ENCODE assay signal across 11 cellular contexts in genomic region chr13:84607614-84608013, GRCh38.
A peak's percentile ranks its signal among the peaks of the same experiment; 100 is the strongest.
DNase-seq lines count a peak whose midpoint lies in the region; FAIRE-seq and TF ChIP-seq lines count a peak whose summit lies in the region.
"Had no signal": no experiment of that assay in that cellular context is flagged by ENCODE, and none has a peak within 500 bp of the region (broad histone marks: within the 10 kb centered on the region; RNA-seq: fewer than 3 reads in every experiment).

No MANE protein-coding gene starts in this region.

- H3K9me3 ChIP-seq in CD4-positive, alpha-beta memory T cell (ENCODE audit: control insufficient read depth in 1 of 2, low read length in 2 of 2), result no peaks in the 10 kb centered on the region

- no peaks in the 10 kb centered on the region for H3K27me3 ChIP-seq in bronchial epithelial cell (ENCODE audit: control insufficient read depth, insufficient read depth, low read length)
- H3K27me3 ChIP-seq in CD4-positive, alpha-beta memory T cell (ENCODE audit: insufficient read depth, low read length), result no peaks in the 10 kb centered on the region

- FAIRE-seq in bronchial epithelial cell (lab: Jason Lieb, UNC), result no peak

- no peak overlapping the region for H3K27ac Mint-ChIP-seq in CD4-positive, alpha-beta memory T cell
- H3K27ac Mint-ChIP-seq: naive B cell had no signal

- POLR2A ChIA-PET in CD4-positive, alpha-beta memory T cell (lab: Charles Lee; ENCODE audit: partially characterized antibody), result no interaction called here

- H3K9me3 Mint-ChIP-seq in CD4-positive, alpha-beta memory T cell, result peaks cover 0 to 6% (median 2%) of the 10 kb centered on the region in 8 donors

- no peak for TF ChIP-seq RAD21 in Ishikawa (IDR thresholded peaks at IDR 0.05; ENCODE audit: low read depth)

- intact Hi-C loops in CD4-positive, alpha-beta memory T cell (cut with micrococcal nuclease), result no loop called here

- no peak overlapping the region for H3K4me3 Mint-ChIP-seq in CD4-positive, alpha-beta memory T cell
- H3K4me3 Mint-ChIP-seq: naive B cell had no signal

- no peaks in the 10 kb centered on the region for H3K36me3 ChIP-seq in bronchial epithelial cell (ENCODE audit: control insufficient read depth, insufficient read depth, low read length)
- H3K36me3 ChIP-seq in CD4-positive, alpha-beta memory T cell (ENCODE audit: insufficient read depth, low read length), result no peaks in the 10 kb centered on the region

- no peaks in the 10 kb centered on the region for H3K36me3 Mint-ChIP-seq in CD4-positive, alpha-beta memory T cell
- H3K36me3 Mint-ChIP-seq: naive B cell had no signal

- H3K27me3 Mint-ChIP-seq in CD4-positive, alpha-beta memory T cell, result no peaks in the 10 kb centered on the region
- H3K27me3 Mint-ChIP-seq: naive B cell had no signal

- H3K4me1 Mint-ChIP-seq in CD4-positive, alpha-beta memory T cell, result no peaks in the 10 kb centered on the region
- H3K4me1 Mint-ChIP-seq: naive B cell had no signal

- no peak overlapping the region for H3K27ac ChIP-seq in CD4-positive, alpha-beta memory T cell (ENCODE audit: low read depth, low read length)
- H3K27ac ChIP-seq: C4-2B had no signal

- TF ChIP-seq CTCF in AG09319 (IDR thresholded peaks at IDR 0.05; ENCODE audit: low read depth, low read length), result no peak
- TF ChIP-seq CTCF in bronchial epithelial cell (IDR thresholded peaks at IDR 0.05; ENCODE audit: insufficient read depth, low read length, severe bottlenecking), result no peak

- H3K4me1 ChIP-seq in CD4-positive, alpha-beta memory T cell (ENCODE audit: insufficient read depth, low read length), result no peaks in the 10 kb centered on the region

- peak; percentile 7 for DNase-seq in AG09319 (ENCODE audit: extremely low read depth, low read depth)
- peak; percentile 73 for DNase-seq in bronchial epithelial cell (ENCODE audit: low read depth)
- DNase-seq in kidney glomerular epithelial cell (lab: John Stamatoyannopoulos, UW), result peak; percentile 51
- no peak for DNase-seq in NCI-H2107 treated with DMSO at 0.1 percent for 48 hours (lab: John Stamatoyannopoulos, UW; ENCODE audit: unreplicated experiment)
- DNase-seq in CD4-positive, alpha-beta memory T cell, result no peak
- DNase-seq in NCI-H2107 (lab: John Stamatoyannopoulos, UW), result no peak
- DNase-seq in activated naive CD4-positive, alpha-beta T cell treated with Interleukin-2 at 50 U/mL for 16 hours, result no peak
- DNase-seq: naive B cell, NCI-H187 treated with DMSO at 0.1 percent for 48 hours had no signal

- no peak overlapping the region for H3K4me3 ChIP-seq in bronchial epithelial cell (ENCODE audit: low read depth, low read length)
- H3K4me3 ChIP-seq in CD4-positive, alpha-beta memory T cell (ENCODE audit: low read length in 2 of 2), result no peak overlapping the region

- CTCF ChIA-PET in CD4-positive, alpha-beta memory T cell (lab: Charles Lee; ENCODE audit: partially characterized antibody), result no interaction called here

- no peak for TF ChIP-seq EP300 in Ishikawa (IDR thresholded peaks at IDR 0.05; ENCODE audit: borderline replicate concordance)

TF ChIP-seq in Ishikawa, 13 proteins besides CTCF, POLR2A, EP300 and RAD21:
- TF ChIP-seq ZBTB7A (IDR thresholded peaks at IDR 0.05; ENCODE audit: low read depth) (no peak), TCF12 (IDR thresholded peaks at IDR 0.05; ENCODE audit: low read depth) (no peak), MAX (IDR thresholded peaks at IDR 0.05) (peak; percentile 30; the same call in 1 of the 2 replicates), TAF1 (IDR thresholded peaks at IDR 0.05; ENCODE audit: low read depth) (no peak), CREB1 (IDR thresholded peaks at IDR 0.05; ENCODE audit: low read depth) (no peak)

Comparison
In these comparisons a context has a peak if more than half of its experiments do, and no peak if none do; other contexts are left out.
1. DNase-seq: peak in AG09319 (single experiment), bronchial epithelial cell (single experiment) and kidney glomerular epithelial cell (single experiment); none in NCI-H2107 treated with DMSO at 0.1 percent for 48 hours (single experiment), CD4-positive, alpha-beta memory T cell (0 of 5), NCI-H2107 (single experiment) and activated naive CD4-positive, alpha-beta T cell treated with Interleukin-2 at 50 U/mL for 16 hours (single experiment).